ENCODE assay signal across 18 cellular contexts in the genomic region with DNA sequence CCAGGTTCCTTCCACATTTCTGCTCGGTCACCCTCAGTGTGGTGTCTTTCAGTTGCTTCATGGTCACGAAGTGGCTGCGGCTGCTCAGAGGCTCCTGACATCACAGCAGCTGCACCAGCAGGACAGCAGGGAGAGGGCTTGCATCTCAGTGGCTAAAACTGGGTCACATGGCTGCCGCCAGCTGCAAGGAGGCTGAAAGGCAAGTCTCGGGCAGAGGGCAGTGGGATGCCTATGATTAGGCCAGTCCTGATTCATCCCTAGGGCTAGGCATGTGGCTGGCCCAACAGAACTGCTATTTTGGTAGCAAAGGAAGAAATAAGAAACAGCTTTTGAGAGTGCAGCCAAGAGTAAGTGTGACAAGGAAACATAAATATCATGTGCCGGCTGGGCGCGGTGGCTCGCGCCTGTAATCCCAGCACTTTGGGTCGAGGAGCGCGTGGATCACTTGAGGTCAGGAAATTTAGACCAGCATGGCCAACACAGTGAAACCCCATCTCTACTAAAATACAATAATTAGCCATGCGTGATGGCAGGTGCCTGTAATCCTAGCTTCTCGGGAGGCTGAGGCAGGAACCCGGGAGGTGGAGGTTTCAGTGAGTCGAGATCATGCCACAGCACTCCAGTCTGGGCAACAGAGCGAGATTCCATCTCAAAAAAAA. TPM values are rescaled to one million over a fixed set of nuclear protein-coding genes. Genes with fewer than 3 reads are reported as not detected.
DNase-seq lines count a peak whose midpoint lies in the region; ATAC-seq and TF ChIP-seq lines count a peak whose summit lies in the region.
"Had no signal": no experiment of that assay in that cellular context is flagged by ENCODE, and none has a peak within 500 bp of the region (broad histone marks: within the 10 kb centered on the region; RNA-seq: fewer than 3 reads in every experiment).

No MANE protein-coding gene starts in this region.

- H3K27ac ChIP-seq in skeletal muscle tissue (ENCODE audit: low read depth, low read length) = peak overlapping the region; percentile 90
- H3K27ac ChIP-seq: KMS-11 had no signal

- POLR2A ChIA-PET in WTC11 (lab: Charles Lee) = no interaction called here

- no peak overlapping the region for H3K4me3 Mint-ChIP-seq in Calu3 (ENCODE audit: low read depth, unreplicated experiment)
- H3K4me3 Mint-ChIP-seq in WTC11 = no peak overlapping the region
- H3K4me3 Mint-ChIP-seq: activated CD4-positive, alpha-beta memory T cell treated with anti-CD3 and anti-CD28 coated beads for 36 hours; activated naive CD8-positive, alpha-beta T cell treated with anti-CD3 and anti-CD28 coated beads, Interleukin-2, amount 50 U/mL, for 24 hours; activated T-cell treated with anti-CD3 and anti-CD28 coated beads, Interleukin-2, amount 50 U/mL, for 72 hours; central memory CD8-positive, alpha-beta T cell; neural crest cell; type B pancreatic cell had no signal

- H3K27ac Mint-ChIP-seq in Calu3 (ENCODE audit: unreplicated experiment) (peak overlapping the region; percentile 30), WTC11 (peak overlapping the region; percentile 68; the same call in 1 of the 2 replicates)
- H3K27ac Mint-ChIP-seq: activated CD4-positive, alpha-beta memory T cell treated with anti-CD3 and anti-CD28 coated beads for 36 hours; activated T-cell treated with anti-CD3 and anti-CD28 coated beads, Interleukin-2, amount 50 U/mL, for 72 hours; type B pancreatic cell had no signal

- H3K4me3 ChIP-seq in skeletal muscle tissue (ENCODE audit: low read length in 3 of 3) = peak overlapping the region in 2 of 3 donors; percentile 4 to 13
- H3K4me3 ChIP-seq: lung had no signal

- H3K36me3 Mint-ChIP-seq in Calu3 (ENCODE audit: insufficient read depth, unreplicated experiment) = peaks cover 17% of the 10 kb centered on the region
- H3K36me3 Mint-ChIP-seq in WTC11 = no peaks in the 10 kb centered on the region
- H3K36me3 Mint-ChIP-seq: activated CD4-positive, alpha-beta memory T cell treated with anti-CD3 and anti-CD28 coated beads for 36 hours; type B pancreatic cell had no signal

- no peak for TF ChIP-seq CTCF in Calu3 (IDR thresholded peaks at IDR 0.05; ENCODE audit: unreplicated experiment)
- no peak for TF ChIP-seq CTCF in WTC11 (IDR thresholded peaks at IDR 0.05)

- in situ Hi-C loops in KBM-7 (cut with MboI; ENCODE audit: low pct_unique_long_range_greater_than_20kb, low sequenced_read_pairs) = no loop called here

- H3K36me3 ChIP-seq in skeletal muscle tissue (ENCODE audit: control insufficient read depth in 3 of 3, insufficient read depth in 3 of 3, low read length in 3 of 3) = no peaks in the 10 kb centered on the region

- CTCF ChIA-PET in Calu3 (lab: Charles Lee) (interaction anchor here (0.7 to 1.0 kb wide), 2 partner anchors 10 to 45 kb away, joined by 4 read pairs; no protein-coding TSS in a partner anchor), WTC11 (lab: Charles Lee) (no interaction called here)

- peak overlapping the region in 2 of 3 donors; percentile 14 to 33 for H3K9ac ChIP-seq in skeletal muscle tissue (ENCODE audit: low read depth in 1 of 3, low read length in 3 of 3)
- H3K9ac ChIP-seq: KMS-11 had no signal

- H3K27me3 Mint-ChIP-seq in Calu3 (ENCODE audit: unreplicated experiment) (peaks cover 3% of the 10 kb centered on the region), WTC11 (ENCODE audit: low read depth) (no peaks in the 10 kb centered on the region)
- H3K27me3 Mint-ChIP-seq: activated CD4-positive, alpha-beta memory T cell treated with anti-CD3 and anti-CD28 coated beads for 36 hours; activated naive CD8-positive, alpha-beta T cell treated with anti-CD3 and anti-CD28 coated beads, Interleukin-2, amount 50 U/mL, for 24 hours; central memory CD8-positive, alpha-beta T cell; type B pancreatic cell had no signal

- peaks cover 3% of the 10 kb centered on the region for H3K9me3 Mint-ChIP-seq in Calu3 (ENCODE audit: low read depth, unreplicated experiment)
- H3K9me3 Mint-ChIP-seq in WTC11 = no peaks in the 10 kb centered on the region
- H3K9me3 Mint-ChIP-seq: activated CD4-positive, alpha-beta memory T cell treated with anti-CD3 and anti-CD28 coated beads for 36 hours; activated naive CD8-positive, alpha-beta T cell treated with anti-CD3 and anti-CD28 coated beads, Interleukin-2, amount 50 U/mL, for 24 hours; activated T-cell treated with anti-CD3 and anti-CD28 coated beads, Interleukin-2, amount 50 U/mL, for 72 hours; central memory CD8-positive, alpha-beta T cell; neural crest cell; type B pancreatic cell had no signal

- intact Hi-C loops in Calu3 (cut with micrococcal nuclease; ENCODE audit: unreplicated experiment) = loop anchor here (5.0 kb wide), 2 partner anchors 50 to 54 kb away; no protein-coding TSS in a partner anchor

- no TSS peak for BruUV-seq in Calu3 (replicated peaks; lab: Mats Ljungman, UMichigan)

- H3K27me3 ChIP-seq in skeletal muscle tissue (ENCODE audit: control insufficient read depth in 3 of 3, insufficient read depth in 3 of 3, low read length in 3 of 3) = no peaks in the 10 kb centered on the region

- H3K9me3 ChIP-seq in skeletal muscle tissue (ENCODE audit: control insufficient read depth in 3 of 3, low read length in 3 of 3) = peaks cover 0 to 4% (median 0%) of the 10 kb centered on the region in 3 donors

- DNase-seq in Calu3 (no peak), WTC11 (ENCODE audit: low spot score) (no peak), left kidney (ENCODE audit: low read depth, low spot score) (peak; percentile 75), KBM-7 (no peak)
- DNase-seq in activated CD4-positive, alpha-beta T cell treated with anti-CD3 and anti-CD28 coated beads for 4 hours = no peak
- no peak for DNase-seq in activated T-cell treated with anti-CD3 and anti-CD28 coated beads, Interleukin-2, amount 50 U/mL, for 48 hours
- DNase-seq in stimulated activated naive CD4-positive, alpha-beta T cell treated with Interleukin-2 at 50 U/mL for 16 hours (lab: John Stamatoyannopoulos, UW) = no peak
- DNase-seq: activated CD4-positive, alpha-beta memory T cell treated with anti-CD3 and anti-CD28 coated beads for 36 hours; activated naive CD8-positive, alpha-beta T cell treated with anti-CD3 and anti-CD28 coated beads, Interleukin-2, amount 50 U/mL, for 24 hours; activated T-cell treated with anti-CD3 and anti-CD28 coated beads, Interleukin-2, amount 50 U/mL, for 72 hours; GDM1; NCI-H446 had no signal

- H3K4me1 Mint-ChIP-seq in Calu3 (ENCODE audit: low read depth, unreplicated experiment) (peaks cover 49% of the 10 kb centered on the region), WTC11 (peaks cover 9% of the 10 kb centered on the region)

- ATAC-seq in WTC11 = no peak
- ATAC-seq: activated naive CD8-positive, alpha-beta T cell treated with anti-CD3 and anti-CD28 coated beads, Interleukin-2, amount 50 U/mL, for 24 hours; activated T-cell treated with anti-CD3 and anti-CD28 coated beads, Interleukin-2, amount 50 U/mL, for 72 hours had no signal

- H3K4me1 ChIP-seq in skeletal muscle tissue (ENCODE audit: control insufficient read depth in 3 of 3, insufficient read depth in 3 of 3, low read length in 3 of 3) = peaks cover 78 to 92% (median 91%) of the 10 kb centered on the region in 3 donors

TF ChIP-seq in WTC11, 78 proteins besides CTCF, POLR2A, EP300 and RAD21:
- TF ChIP-seq GTF2I (CRISPR knock-in tag; conservative IDR thresholded peaks at IDR 0.05) (0 out of 2 replicates have a peak, but pooled peaks have one; percentile 48), NR3C1 (CRISPR knock-in tag; conservative IDR thresholded peaks at IDR 0.05; ENCODE audit: low read depth) (no peak)
TF ChIP-seq in WTC11: peak in this region for 1.

RNA-seq across cellular contexts. Expression of gene RBM38, which starts 46.6 kb away (rescaled TPM):
- total RNA-seq in Calu3 (2022) = 29.5 and 32.0 TPM in 2 replicates
- total RNA-seq in WTC11 (2021) = 60.5 to 69.0 TPM (median 61.1 TPM) in 3 replicates
- 60.0 TPM for total RNA-seq in skeletal muscle tissue
